1 cellular context compared by ENCODE assay signal in the genomic region with DNA sequence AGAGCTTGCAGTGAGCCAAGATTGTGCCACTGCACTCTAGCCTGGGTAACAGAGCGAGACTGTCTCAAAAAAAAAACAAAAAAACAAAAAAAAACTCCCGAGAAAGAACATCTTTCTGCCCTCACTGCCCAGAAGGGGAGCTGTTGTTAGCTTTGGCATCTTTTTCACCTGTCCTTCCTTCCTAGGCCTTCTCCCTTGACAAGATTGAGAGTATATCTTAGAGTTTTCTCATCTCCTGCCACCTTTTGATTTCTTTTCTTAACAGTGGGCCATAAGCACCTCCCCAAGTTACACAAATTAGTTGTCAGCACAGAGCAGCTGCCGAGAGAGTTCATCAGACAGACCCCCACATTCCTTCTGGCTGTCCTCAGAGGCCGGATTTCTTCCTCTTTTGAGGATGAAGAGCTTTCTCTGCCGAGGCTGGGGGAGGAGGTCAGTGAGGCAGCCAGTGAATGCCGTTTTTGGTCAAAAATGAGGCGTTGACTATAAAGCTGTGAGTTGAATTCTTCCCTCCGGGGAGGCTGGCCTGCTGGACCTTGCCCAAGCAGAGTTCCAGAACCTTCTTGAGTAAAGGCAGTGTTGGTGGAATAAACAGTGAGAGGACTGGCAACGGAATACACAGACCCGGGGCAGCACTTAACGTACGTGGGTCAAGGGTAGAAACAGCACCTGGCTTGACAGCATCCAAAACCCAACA.
TF ChIP-seq lines count a peak whose summit lies in the region.

No MANE protein-coding gene starts in this region.

TF ChIP-seq in A549, 52 proteins besides CTCF, POLR2A, EP300 and RAD21 (continued from another document):
- TF ChIP-seq, protein P1, sequence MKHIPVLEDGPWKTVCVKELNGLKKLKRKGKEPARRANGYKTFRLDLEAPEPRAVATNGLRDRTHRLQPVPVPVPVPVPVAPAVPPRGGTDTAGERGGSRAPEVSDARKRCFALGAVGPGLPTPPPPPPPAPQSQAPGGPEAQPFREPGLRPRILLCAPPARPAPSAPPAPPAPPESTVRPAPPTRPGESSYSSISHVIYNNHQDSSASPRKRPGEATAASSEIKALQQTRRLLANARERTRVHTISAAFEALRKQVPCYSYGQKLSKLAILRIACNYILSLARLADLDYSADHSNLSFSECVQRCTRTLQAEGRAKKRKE (CRISPR knock-in tag; IDR thresholded peaks at IDR 0.05; ENCODE audit: low read depth): no peak
- TF ChIP-seq ESRRA (IDR thresholded peaks at IDR 0.05; ENCODE audit: borderline replicate concordance, low read length) (no peak), FOXS1 (CRISPR knock-in tag; IDR thresholded peaks at IDR 0.05) (no peak), MYC (IDR thresholded peaks at IDR 0.05; ENCODE audit: borderline replicate concordance, low read length) (no peak), SREBF2 (IDR thresholded peaks at IDR 0.05) (no peak), GATA3 (IDR thresholded peaks at IDR 0.05; ENCODE audit: borderline replicate concordance) (no peak), CEBPB (IDR thresholded peaks at IDR 0.05) (no peak), TFCP2L1 (CRISPR knock-in tag; IDR thresholded peaks at IDR 0.05) (no peak), JUNB (IDR thresholded peaks at IDR 0.05) (no peak), HOXB5 (CRISPR knock-in tag; IDR thresholded peaks at IDR 0.05) (no peak), NR3C1 (IDR thresholded peaks at IDR 0.05) (no peak)
- TF ChIP-seq, protein P2, sequence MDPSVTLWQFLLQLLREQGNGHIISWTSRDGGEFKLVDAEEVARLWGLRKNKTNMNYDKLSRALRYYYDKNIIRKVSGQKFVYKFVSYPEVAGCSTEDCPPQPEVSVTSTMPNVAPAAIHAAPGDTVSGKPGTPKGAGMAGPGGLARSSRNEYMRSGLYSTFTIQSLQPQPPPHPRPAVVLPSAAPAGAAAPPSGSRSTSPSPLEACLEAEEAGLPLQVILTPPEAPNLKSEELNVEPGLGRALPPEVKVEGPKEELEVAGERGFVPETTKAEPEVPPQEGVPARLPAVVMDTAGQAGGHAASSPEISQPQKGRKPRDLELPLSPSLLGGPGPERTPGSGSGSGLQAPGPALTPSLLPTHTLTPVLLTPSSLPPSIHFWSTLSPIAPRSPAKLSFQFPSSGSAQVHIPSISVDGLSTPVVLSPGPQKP (IDR thresholded peaks at IDR 0.05; ENCODE audit: low read depth, low read length): no peak
TF ChIP-seq in A549: peak in this region for 0.
